Comparison of ENCODE assay signal across 9 cellular contexts in genomic region chr16:11689031-11689840, GRCh38. TPM values are rescaled to one million over a fixed set of nuclear protein-coding genes. Genes with fewer than 3 reads are reported as not detected.
DNase-seq lines count a peak whose midpoint lies in the region; ATAC-seq and TF ChIP-seq lines count a peak whose summit lies in the region.
"Had no signal": no experiment of that assay in that cellular context is flagged by ENCODE, and none has a peak within 500 bp of the region (broad histone marks: within the 10 kb centered on the region; RNA-seq: fewer than 3 reads in every experiment).

No MANE protein-coding gene starts in this region.

- H3K36me3 Mint-ChIP-seq in osteocyte (ENCODE audit: unreplicated experiment) = peaks cover 42% of the 10 kb centered on the region

- DNase-seq in RPMI8226 = peak; percentile 87
- DNase-seq in osteocyte (ENCODE audit: extremely low spot score, unreplicated experiment) = no peak
- DNase-seq in H4 (ENCODE audit: low spot score) = no peak
- no peak for DNase-seq in stimulated activated CD4-positive, alpha-beta T cell treated with anti-CD3 and anti-CD28 coated beads, Interleukin-4, amount 100 ng/mL, for 24 hours
- DNase-seq in NCI-H524 (lab: John Stamatoyannopoulos, UW) = no peak
- DNase-seq: heart right ventricle had no signal

- no peak overlapping the region for H3K4me3 Mint-ChIP-seq in osteocyte (ENCODE audit: unreplicated experiment)

- peak overlapping the region; percentile 38 for H3K27ac Mint-ChIP-seq in osteocyte (ENCODE audit: unreplicated experiment)

- peaks cover 29% of the 10 kb centered on the region for H3K4me1 Mint-ChIP-seq in osteocyte (ENCODE audit: unreplicated experiment)

- no peaks in the 10 kb centered on the region for H3K27me3 Mint-ChIP-seq in osteocyte (ENCODE audit: unreplicated experiment)

- H3K9me3 Mint-ChIP-seq in osteocyte (ENCODE audit: unreplicated experiment) = no peaks in the 10 kb centered on the region

- ATAC-seq in GM19025 (IDR thresholded peaks at IDR 0.05; ENCODE audit: low read depth, unreplicated experiment) (peak; percentile 81), HG02840 (IDR thresholded peaks at IDR 0.05; ENCODE audit: low FRiP score, unreplicated experiment) (peak; percentile 71)
- ATAC-seq: Panc1 had no signal

- TF ChIP-seq CTCF in osteocyte (IDR thresholded peaks at IDR 0.05) = no peak

RNA-seq across cellular contexts. Expression of gene SNN, which starts 21.0 kb away (rescaled TPM):
- 23.4 and 24.0 TPM in 2 replicates for total RNA-seq in osteocyte
- total RNA-seq in H4 (2014; rRNA removed; shearing (Covaris generic)) = 13.7 and 14.9 TPM in 2 replicates

RNA-seq across cellular contexts. Expression of gene TXNDC11, which starts 53.4 kb away (rescaled TPM):
- total RNA-seq in osteocyte = 31.9 and 32.3 TPM in 2 replicates
- total RNA-seq in H4 (2014; rRNA removed; shearing (Covaris generic)) = 23.7 and 24.4 TPM in 2 replicates
